Comparison of ENCODE assay signal across 35 cellular contexts in genomic region chr20:3940905-3941304, GRCh38.
"Had no signal": no experiment of that assay in that cellular context is flagged by ENCODE, and none has a peak within 500 bp of the region (broad histone marks: within the 10 kb centered on the region; RNA-seq: fewer than 3 reads in every experiment).

No MANE protein-coding gene starts in this region.

- H3K9me3 ChIP-seq: adrenal gland, body of pancreas, breast epithelium had no signal

- H3K4me1 ChIP-seq: body of pancreas, breast epithelium had no signal

- DNase-seq: activated B cell treated with CpG ODN at 0.5 μM for 24 hours; activated CD4-positive, alpha-beta memory T cell treated with anti-CD3 and anti-CD28 coated beads for 36 hours; activated CD4-positive, alpha-beta T cell treated with anti-CD3 and anti-CD28 coated beads for 4 hours; activated CD4-positive, alpha-beta T cell treated with anti-CD3 and anti-CD28 coated beads, Interleukin-2, amount 10 ng/mL, durations not matched to agents 24 days and 14 days; activated CD4-positive, alpha-beta T cell treated with anti-CD3 and anti-CD28 coated beads, Interleukin-2, amount 50 U/mL, for 1 hour; activated CD4-positive, alpha-beta T cell treated with anti-CD3 and anti-CD28 coated beads, Interleukin-2, amount 50 U/mL, for 4 hours; activated CD4-positive, CD25-positive, alpha-beta regulatory T cell treated with anti-CD3 and anti-CD28 coated beads, Interleukin-2, amount 50 U/mL, for 72 hours; activated CD8-positive, alpha-beta memory T cell treated with anti-CD3 and anti-CD28 coated beads, Interleukin-2, amount 50 U/mL, for 4 hours; activated CD8-positive, alpha-beta T cell treated with anti-CD3 and anti-CD28 coated beads for 36 hours; activated effector memory CD4-positive, alpha-beta T cell treated with anti-CD3 and anti-CD28 coated beads, Interleukin-2, amount 50 U/mL, for 16 hours; activated gamma-delta T cell treated with Interleukin-2 at 50 U/mL for 16 hours; activated naive CD4-positive, alpha-beta T cell; activated naive CD4-positive, alpha-beta T cell treated with anti-CD3 and anti-CD28 coated beads for 36 hours; activated naive CD4-positive, alpha-beta T cell treated with anti-CD3 and anti-CD28 coated beads, Interleukin-2, amount 50 U/mL, for 16 hours; activated naive CD8-positive, alpha-beta T cell treated with anti-CD3 and anti-CD28 coated beads for 36 hours; activated T-cell treated with anti-CD3 and anti-CD28 coated beads for 4 hours; activated T-cell treated with anti-CD3 and anti-CD28 coated beads, Interleukin-2, amount 50 U/mL, for 1 hour; activated T-cell treated with anti-CD3 and anti-CD28 coated beads, Interleukin-2, amount 50 U/mL, for 4 hours; activated T-cell treated with anti-CD3 and anti-CD28 coated beads, Interleukin-2, amount 50 U/mL, for 72 hours; adrenal gland; amniotic stem cell; aorta; body of pancreas; brain microvascular endothelial cell; central memory CD4-positive, alpha-beta T cell; cerebellar nuclear complex; T-helper 1 cell; T-helper 2 cell; T-helper 9 cell had no signal

- H3K27ac ChIP-seq: adrenal gland, body of pancreas, brain microvascular endothelial cell, breast epithelium, VCaP had no signal

- ATAC-seq: activated CD8-positive, alpha-beta T cell treated with anti-CD3 and anti-CD28 coated beads for 36 hours; activated naive CD4-positive, alpha-beta T cell treated with anti-CD3 and anti-CD28 coated beads, Interleukin-2, amount 50 U/mL, for 72 hours; activated T-cell treated with anti-CD3 and anti-CD28 coated beads, Interleukin-2, amount 50 U/mL, for 4 hours; activated T-cell treated with anti-CD3 and anti-CD28 coated beads, Interleukin-2, amount 50 U/mL, for 72 hours; activated T-helper 17 cell treated with anti-CD3 and anti-CD28 coated beads, Interleukin-2, amount 50 U/mL, for 72 hours; body of pancreas had no signal

- H3K27me3 ChIP-seq: adrenal gland, body of pancreas, brain microvascular endothelial cell, breast epithelium had no signal

- H3K36me3 ChIP-seq: adrenal gland, breast epithelium had no signal

- FAIRE-seq: astrocyte, TTC549 had no signal

- H3K4me3 ChIP-seq: adrenal gland, body of pancreas, breast epithelium had no signal
